In the genomic region with DNA sequence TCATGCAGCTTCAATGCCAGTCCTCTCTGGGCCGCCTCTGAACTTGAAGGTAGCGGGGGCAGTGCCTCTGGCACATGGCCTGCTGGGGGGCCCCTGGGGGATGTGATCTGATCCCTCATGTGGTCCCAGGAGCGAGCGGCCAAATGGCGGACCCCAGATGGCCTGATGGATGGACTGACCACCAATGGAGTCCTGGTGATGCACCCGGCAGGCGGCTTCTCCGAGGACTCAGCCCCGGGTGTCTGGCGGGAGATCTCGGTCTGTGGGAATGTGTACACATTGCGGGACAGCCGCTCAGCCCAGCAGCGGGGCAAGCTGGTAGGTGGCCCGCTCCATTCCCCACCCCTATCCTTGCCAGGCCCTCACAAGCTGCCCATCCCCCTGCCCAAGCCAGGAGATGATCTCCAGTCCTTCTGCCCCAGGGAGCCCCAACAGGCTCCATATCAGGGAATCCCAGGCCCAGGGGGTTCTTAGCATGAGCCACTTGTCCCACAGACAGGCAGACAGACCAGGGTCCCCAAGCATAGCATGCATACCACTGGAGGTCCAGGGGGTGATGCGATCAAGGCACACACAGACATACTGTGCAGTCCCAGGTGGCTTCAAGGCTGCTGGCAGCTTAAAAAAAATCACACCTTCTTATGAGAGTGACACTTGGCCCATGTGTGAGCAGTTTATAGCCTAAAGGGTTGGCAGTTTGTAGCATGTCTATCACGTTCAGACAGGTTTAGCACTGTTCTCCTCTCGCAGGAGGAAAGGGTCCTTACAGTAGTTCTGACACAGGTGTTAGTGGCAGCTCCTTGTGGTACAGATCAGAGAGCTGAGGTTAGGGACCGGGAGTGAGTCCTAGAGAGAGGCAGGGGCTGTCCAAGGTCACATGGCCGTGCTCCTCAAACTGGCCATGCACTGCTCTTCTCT, we compare ENCODE assay signal across 24 cellular contexts. TPM values are rescaled to one million over a fixed set of nuclear protein-coding genes. Genes with fewer than 3 reads are reported as not detected.
"Had no signal": no experiment of that assay in that cellular context is flagged by ENCODE, and none has a peak within 500 bp of the region (broad histone marks: within the 10 kb centered on the region; RNA-seq: fewer than 3 reads in every experiment).

No MANE protein-coding gene starts in this region.

- H3K4me3 ChIP-seq: breast epithelium, MG63, Peyer's patch, SK-N-MC had no signal

- DNase-seq: activated CD4-positive, alpha-beta memory T cell treated with anti-CD3 and anti-CD28 coated beads for 36 hours; activated CD4-positive, alpha-beta T cell treated with anti-CD3 and anti-CD28 coated beads, Interleukin-2, amount 10 ng/mL, durations not matched to agents 7 days and 5 days; activated CD4-positive, CD25-positive, alpha-beta regulatory T cell; activated CD8-positive, alpha-beta memory T cell treated with anti-CD3 and anti-CD28 coated beads, Interleukin-2, amount 50 U/mL, for 4 hours; activated gamma-delta T cell treated with Interleukin-2 at 50 U/mL for 16 hours; activated naive CD4-positive, alpha-beta T cell treated with anti-CD3 and anti-CD28 coated beads, Interleukin-2, amount 10 ng/mL, durations not matched to agents 7 days and 5 days; activated naive CD8-positive, alpha-beta T cell treated with anti-CD3 and anti-CD28 coated beads for 36 hours; activated T-cell treated with anti-CD3 and anti-CD28 coated beads, Interleukin-2, amount 50 U/mL, for 72 hours; anterior cingulate cortex; central memory CD4-positive, alpha-beta T cell; MG63; MV-4-11; NCI-H1092 treated with DMSO at 0.1 percent for 48 hours; NCI-H1436; NCI-H1694 treated with DMSO at 0.1 percent for 48 hours; NCI-H2029 treated with DMSO at 0.1 percent for 48 hours; NCI-H446; Peyer's patch; SIG-M5; T-cell had no signal

- H3K27me3 Mint-ChIP-seq: activated CD4-positive, alpha-beta memory T cell treated with anti-CD3 and anti-CD28 coated beads for 36 hours; activated CD4-positive, alpha-beta T cell treated with anti-CD3 and anti-CD28 coated beads, Interleukin-2, amount 10 ng/mL, durations not matched to agents 7 days and 5 days; activated naive CD4-positive, alpha-beta T cell treated with anti-CD3 and anti-CD28 coated beads, Interleukin-2, amount 10 ng/mL, durations not matched to agents 7 days and 5 days; activated naive CD8-positive, alpha-beta T cell treated with anti-CD3 and anti-CD28 coated beads for 36 hours; T-cell had no signal

- H3K27ac Mint-ChIP-seq: activated CD4-positive, alpha-beta memory T cell treated with anti-CD3 and anti-CD28 coated beads for 36 hours; activated CD4-positive, alpha-beta T cell treated with anti-CD3 and anti-CD28 coated beads, Interleukin-2, amount 10 ng/mL, durations not matched to agents 7 days and 5 days; activated naive CD4-positive, alpha-beta T cell treated with anti-CD3 and anti-CD28 coated beads, Interleukin-2, amount 10 ng/mL, durations not matched to agents 7 days and 5 days; activated naive CD8-positive, alpha-beta T cell treated with anti-CD3 and anti-CD28 coated beads for 36 hours; activated T-cell treated with anti-CD3 and anti-CD28 coated beads, Interleukin-2, amount 50 U/mL, for 72 hours; activated T-helper 2 cell treated with anti-CD3 and anti-CD28 coated beads, Interferon-gamma antibody, Interleukin-2, Interleukin-4, amounts not matched to agents 10 μg/mL and 5 μg/mL and 100 μg/mL, durations not matched to agents 14 hours and 24 hours and 36 hours; T-cell had no signal

- H3K4me1 ChIP-seq: breast epithelium, Peyer's patch had no signal

- H3K27ac ChIP-seq: breast epithelium, Peyer's patch, SK-N-MC, VCaP had no signal

- ATAC-seq: activated T-cell treated with anti-CD3 and anti-CD28 coated beads, Interleukin-2, amount 50 U/mL, for 72 hours; T-cell had no signal

- H3K27me3 ChIP-seq: breast epithelium, MG63, Peyer's patch had no signal

- H3K4me3 Mint-ChIP-seq: activated CD4-positive, alpha-beta memory T cell treated with anti-CD3 and anti-CD28 coated beads for 36 hours; activated CD4-positive, alpha-beta T cell treated with anti-CD3 and anti-CD28 coated beads, Interleukin-2, amount 10 ng/mL, durations not matched to agents 7 days and 5 days; activated naive CD4-positive, alpha-beta T cell treated with anti-CD3 and anti-CD28 coated beads, Interleukin-2, amount 10 ng/mL, durations not matched to agents 7 days and 5 days; activated naive CD8-positive, alpha-beta T cell treated with anti-CD3 and anti-CD28 coated beads for 36 hours; activated T-cell treated with anti-CD3 and anti-CD28 coated beads, Interleukin-2, amount 50 U/mL, for 72 hours; T-cell had no signal

- H3K9me3 Mint-ChIP-seq: activated CD4-positive, alpha-beta memory T cell treated with anti-CD3 and anti-CD28 coated beads for 36 hours; activated CD4-positive, alpha-beta T cell treated with anti-CD3 and anti-CD28 coated beads, Interleukin-2, amount 10 ng/mL, durations not matched to agents 7 days and 5 days; activated naive CD4-positive, alpha-beta T cell treated with anti-CD3 and anti-CD28 coated beads, Interleukin-2, amount 10 ng/mL, durations not matched to agents 7 days and 5 days; activated naive CD8-positive, alpha-beta T cell treated with anti-CD3 and anti-CD28 coated beads for 36 hours; activated T-cell treated with anti-CD3 and anti-CD28 coated beads, Interleukin-2, amount 50 U/mL, for 72 hours; activated T-helper 2 cell treated with anti-CD3 and anti-CD28 coated beads, Interferon-gamma antibody, Interleukin-2, Interleukin-4, amounts not matched to agents 10 μg/mL and 5 μg/mL and 100 μg/mL, durations not matched to agents 14 hours and 24 hours and 36 hours; T-cell had no signal

- H3K9me3 ChIP-seq: breast epithelium, MG63, Peyer's patch had no signal

- H3K36me3 Mint-ChIP-seq: activated CD4-positive, alpha-beta memory T cell treated with anti-CD3 and anti-CD28 coated beads for 36 hours had no signal

- H3K36me3 ChIP-seq: breast epithelium had no signal

RNA-seq across cellular contexts. Expression of a gene that starts 53.0 kb away (rescaled TPM):
- total RNA-seq: activated CD4-positive, alpha-beta memory T cell treated with anti-CD3 and anti-CD28 coated beads for 36 hours; activated T-cell treated with anti-CD3 and anti-CD28 coated beads, Interleukin-2, amount 50 U/mL, for 72 hours; breast epithelium; Peyer's patch; T-cell had no signal
